1 cellular context compared by ENCODE assay signal in genomic region chr10:1182280-1183032, GRCh38.
TF ChIP-seq lines count a peak whose summit lies in the region.

No MANE protein-coding gene starts in this region.

TF ChIP-seq in H1, 55 proteins besides CTCF, POLR2A, EP300 and RAD21 (continued from another document):
- TF ChIP-seq SAP30 (IDR thresholded peaks at IDR 0.05; ENCODE audit: insufficient read depth, insufficient replicate concordance, low read length) (no peak), SIX5 (IDR thresholded peaks at IDR 0.05; ENCODE audit: low read depth, low read length) (no peak), CTBP2 (IDR thresholded peaks at IDR 0.05; ENCODE audit: borderline replicate concordance, insufficient read depth, insufficient read length, low read length) (no peak), FOSL1 (IDR thresholded peaks at IDR 0.05; ENCODE audit: insufficient read depth, low read depth, low read length) (no peak), SIN3A (conservative IDR thresholded peaks at IDR 0.05 in 1 of 2, IDR thresholded peaks at IDR 0.05 in 1 of 2; ENCODE audit: low read depth in 1 of 2, low read length in 2 of 2) (no peak), GTF2F1 (IDR thresholded peaks at IDR 0.05; ENCODE audit: borderline replicate concordance, low read depth, low read length) (no peak)
